ENCODE assay signal across 8 cellular contexts in genomic region chr4:151014521-151015457, GRCh38. TPM values are rescaled to one million over a fixed set of nuclear protein-coding genes. Genes with fewer than 3 reads are reported as not detected.
DNase-seq lines count a peak whose midpoint lies in the region; ATAC-seq, FAIRE-seq and TF ChIP-seq lines count a peak whose summit lies in the region.

Gene LRBA, minus strand, starts transcription at chr4:151015284. Its CDS starts 642 bp downstream, at chr4:151014642.

- H3K4me3 Mint-ChIP-seq in central memory CD8-positive, alpha-beta T cell, result peak within 1 kb of the TSS; percentile 99

- no peaks in the 10 kb centered on the region for H3K9me1 ChIP-seq in keratinocyte (ENCODE audit: control insufficient read depth, extremely low read depth, insufficient read depth, low read length)

- peaks cover 7% of the 10 kb centered on the region for H3K4me1 ChIP-seq in keratinocyte (ENCODE audit: control insufficient read depth, extremely low read depth, insufficient read depth, low read length)

- H3K79me2 ChIP-seq in keratinocyte (ENCODE audit: control insufficient read depth, insufficient read depth, low read length), result peaks cover 49% of the 10 kb centered on the region

- dilution Hi-C loops in keratinocyte (cut with MboI; ENCODE audit: extremely low pct_ligation_motif_present, low sequenced_read_pairs), result no loop called here

- CTCF ChIA-PET in AG04449 (lab: Yijun Ruan, JAX), result no interaction called here

- no peaks in the 10 kb centered on the region for H3K27me3 ChIP-seq in keratinocyte (ENCODE audit: control insufficient read depth, extremely low read depth, insufficient read depth, low read length)

- H3K4me3 ChIP-seq in AG04449 (ENCODE audit: low read depth, low read length) (peak within 1 kb of the TSS; percentile 85), keratinocyte (ENCODE audit: control insufficient read depth in 2 of 3, extremely low read depth in 1 of 3, insufficient read depth in 2 of 3, low read depth in 1 of 3, low read length in 3 of 3) (peak within 1 kb of the TSS; percentile 93 to 99 (median 95))

- ATAC-seq in GM18909 (IDR thresholded peaks at IDR 0.05; ENCODE audit: poor library complexity, unreplicated experiment) (peak; percentile 70), HG03196 (IDR thresholded peaks at IDR 0.05; ENCODE audit: unreplicated experiment) (peak; percentile 68)
- peak; percentile 76 to 78 for ATAC-seq in activated CD4-positive, CD25-positive, alpha-beta regulatory T cell treated with anti-CD3 and anti-CD28 coated beads, Interleukin-2, amount 50 U/mL, for 24 hours
- ATAC-seq in central memory CD8-positive, alpha-beta T cell (replicated peaks; ENCODE audit: extremely low read depth, poor library complexity, severe bottlenecking), result peak; percentile 75

- no peaks in the 10 kb centered on the region for H4K20me1 ChIP-seq in keratinocyte (ENCODE audit: control insufficient read depth, extremely low read depth, insufficient read depth, low read length)

- peaks cover 37% of the 10 kb centered on the region for H3K4me1 Mint-ChIP-seq in central memory CD8-positive, alpha-beta T cell

- TF ChIP-seq CTCF in AG04449 (IDR thresholded peaks at IDR 0.05; ENCODE audit: insufficient read depth, low read length, missing control alignments), result no peak
- TF ChIP-seq CTCF in keratinocyte (optimal IDR thresholded peaks at IDR 0.05 in 1 of 3, IDR thresholded peaks at IDR 0.05 in 1 of 3, conservative IDR thresholded peaks at IDR 0.05 in 1 of 3; ENCODE audit: extremely low read depth in 1 of 3, insufficient read depth in 2 of 3, low read length in 3 of 3), result no peak

- H3K27me3 Mint-ChIP-seq in central memory CD8-positive, alpha-beta T cell, result no peaks in the 10 kb centered on the region

- DNase-seq in AG04449 (ENCODE audit: low read depth, low spot score) (no peak), NCI-H345 treated with DMSO at 0.1 percent for 48 hours (lab: John Stamatoyannopoulos, UW; ENCODE audit: unreplicated experiment) (peak; percentile 76), keratinocyte (ENCODE audit: low read depth, low spot score) (no peak)
- DNase-seq in central memory CD8-positive, alpha-beta T cell (ENCODE audit: low spot score in 2 of 2), result peak; percentile 71 to 74
- DNase-seq in stimulated activated CD4-positive, alpha-beta T cell treated with anti-CD3 and anti-CD28 coated beads, Interleukin-15, amount 100 ng/mL, for 1 hour (ENCODE audit: low read depth in 1 of 2, low spot score in 1 of 2), result peak; percentile 63

- H3K9me3 ChIP-seq in keratinocyte (ENCODE audit: control insufficient read depth, low read depth, low read length), result no peaks in the 10 kb centered on the region

- H3K27ac Mint-ChIP-seq in central memory CD8-positive, alpha-beta T cell (ENCODE audit: low read depth), result peak within 1 kb of the TSS; percentile 97

- no peaks in the 10 kb centered on the region for H3K9me3 Mint-ChIP-seq in central memory CD8-positive, alpha-beta T cell

- H2AFZ ChIP-seq in keratinocyte (ENCODE audit: control insufficient read depth, low read length), result peak within 1 kb of the TSS; percentile 98

- H3K9ac ChIP-seq in keratinocyte (ENCODE audit: control insufficient read depth, extremely low read depth, insufficient read depth, low read length), result peak within 1 kb of the TSS; percentile 95

- peaks cover 11% of the 10 kb centered on the region for H3K36me3 Mint-ChIP-seq in central memory CD8-positive, alpha-beta T cell (ENCODE audit: insufficient read depth)

- H3K27ac ChIP-seq in keratinocyte (ENCODE audit: control insufficient read depth, insufficient read depth, low read length), result peak within 1 kb of the TSS; percentile 91

- peak; percentile 52 for FAIRE-seq in keratinocyte (lab: Jason Lieb, UNC)

- POLR2A ChIA-PET in AG04449 (lab: Yijun Ruan, JAX), result interaction anchor here (0.5 kb wide), 1 partner anchor 880 kb away, joined by 3 read pairs; no protein-coding TSS in a partner anchor

- no peaks in the 10 kb centered on the region for H3K36me3 ChIP-seq in keratinocyte (ENCODE audit: control insufficient read depth in 2 of 2, extremely low read depth in 1 of 2, insufficient read depth in 2 of 2, low read length in 2 of 2)

- peak within 1 kb of the TSS; percentile 95 for H3K4me2 ChIP-seq in keratinocyte (ENCODE audit: control insufficient read depth, extremely low read depth, insufficient read depth, low read depth, low read length)

RNA-seq across cellular contexts. Expression of gene LRBA, which starts in this region (rescaled TPM):
- 35.6 to 39.8 TPM (median 37.9 TPM) in 3 replicates for polyA plus RNA-seq in keratinocyte
- 19.3 TPM for polyA plus RNA-seq in keratinocyte (2011; ENCODE audit: low read depth)
- 17.7 and 23.2 TPM in 2 replicates for polyA plus RNA-seq in keratinocyte (2011; cell fraction: cytosol; rRNA removed)
- polyA plus RNA-seq in keratinocyte (2011; cell fraction: nucleus; rRNA removed), result 77.8 and 84.2 TPM in 2 replicates
- polyA plus RNA-seq in keratinocyte (2012; ENCODE audit: low replicate concordance), result 24.8 and 37.1 TPM in 2 replicates
- 68.6 to 233 TPM (median 167 TPM) in 3 replicates for polyA minus RNA-seq in keratinocyte
- 38.6 TPM for polyA minus RNA-seq in keratinocyte (2011; cell fraction: cytosol; rRNA and poly(A)+ RNA removed)
- 174 and 310 TPM in 2 replicates for polyA minus RNA-seq in keratinocyte (2011; cell fraction: nucleus; rRNA and poly(A)+ RNA removed)

Comparison
In these comparisons a context has a peak if more than half of its experiments do, and no peak if none do; other contexts are left out.
1. DNase-seq: peak in NCI-H345 treated with DMSO at 0.1 percent for 48 hours (single experiment), central memory CD8-positive, alpha-beta T cell (2 of 2) and stimulated activated CD4-positive, alpha-beta T cell treated with anti-CD3 and anti-CD28 coated beads, Interleukin-15, amount 100 ng/mL, for 1 hour (2 of 2); none in AG04449 (single experiment) and keratinocyte (single experiment).
2. Peak in every context shown above with its lines, with median percentiles within 50 percentile points of each other: ATAC-seq.